Comparison of ENCODE assay signal across 22 cellular contexts in the genomic region with DNA sequence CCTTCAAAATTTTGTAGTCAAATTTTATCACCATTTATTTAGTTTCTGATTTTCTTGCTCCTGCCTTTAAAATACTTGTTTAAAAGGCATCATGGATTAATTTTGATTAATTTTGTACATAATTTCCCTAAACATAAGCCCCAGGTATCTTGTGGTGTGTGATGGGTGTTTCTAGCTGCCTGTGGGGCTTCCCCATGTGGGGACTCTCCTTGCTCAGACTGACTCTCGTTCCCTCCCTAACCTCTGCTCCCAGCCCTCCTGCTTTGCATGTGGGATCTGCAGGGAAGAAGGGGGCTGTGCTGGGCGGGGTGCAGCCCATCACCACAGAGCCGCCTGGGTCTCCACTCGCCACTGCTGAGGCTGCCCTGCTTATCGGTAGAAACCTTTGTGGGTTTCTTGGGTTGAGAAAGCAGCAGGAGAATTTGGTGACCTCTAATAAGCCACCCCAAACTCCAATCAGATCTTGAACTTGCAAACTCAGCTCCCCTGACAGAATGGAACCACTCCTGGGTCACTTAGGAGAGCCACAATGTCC.
"Had no signal": no experiment of that assay in that cellular context is flagged by ENCODE, and none has a peak within 500 bp of the region (broad histone marks: within the 10 kb centered on the region; RNA-seq: fewer than 3 reads in every experiment).

No MANE protein-coding gene starts in this region.

- H3K9me3 Mint-ChIP-seq: endodermal cell; naive B cell; nephron; stimulated activated naive CD8-positive, alpha-beta T cell treated with anti-CD3 and anti-CD28 coated beads, Interleukin-15, Interleukin-2, amounts not matched to agents 100 ng/mL and 50 ng/mL, for 24 hours had no signal

- H3K4me1 Mint-ChIP-seq: naive B cell, nephron had no signal

- H3K4me3 ChIP-seq: coronary artery, heart left ventricle, lung, right atrium auricular region, sigmoid colon, skin epidermis, tibial artery, upper lobe of left lung, vagina had no signal

- H3K4me1 ChIP-seq: heart left ventricle, right atrium auricular region, sigmoid colon, tibial artery, upper lobe of left lung, vagina had no signal

- H3K27ac ChIP-seq: coronary artery, foreskin keratinocyte, heart left ventricle, right atrium auricular region, sigmoid colon, skin epidermis, tibial artery, upper lobe of left lung, vagina had no signal

- H3K4me3 Mint-ChIP-seq: endodermal cell; nephron; stimulated activated naive CD8-positive, alpha-beta T cell treated with anti-CD3 and anti-CD28 coated beads, Interleukin-15, Interleukin-2, amounts not matched to agents 100 ng/mL and 50 ng/mL, for 24 hours had no signal

- H3K27ac Mint-ChIP-seq: endodermal cell; nephron; stimulated activated naive CD8-positive, alpha-beta T cell treated with anti-CD3 and anti-CD28 coated beads, Interleukin-15, Interleukin-2, amounts not matched to agents 100 ng/mL and 50 ng/mL, for 24 hours had no signal

- ATAC-seq: foreskin keratinocyte, left colon, left ventricle myocardium superior had no signal

- FAIRE-seq: endothelial cell of umbilical vein had no signal

- DNase-seq: effector CD4-positive, alpha-beta T cell; endodermal cell; erythroblast; foreskin keratinocyte; heart left ventricle; hippocampal formation; left colon; left ventricle myocardium superior; mesendoderm; naive B cell; sigmoid colon; stimulated activated CD4-positive, alpha-beta T cell treated with anti-CD3 and anti-CD28 coated beads, Interleukin-2, amount 100 ng/mL, for 48 hours; tibial artery; upper lobe of left lung had no signal

- H3K27me3 ChIP-seq: foreskin keratinocyte, heart left ventricle, right atrium auricular region, sigmoid colon, tibial artery, upper lobe of left lung, vagina had no signal

- H3K36me3 ChIP-seq: heart left ventricle, right atrium auricular region, sigmoid colon, upper lobe of left lung, vagina had no signal

- H3K9me3 ChIP-seq: heart left ventricle, right atrium auricular region, sigmoid colon, tibial artery, upper lobe of left lung, vagina had no signal
